ENCODE assay signal across 9 cellular contexts in the genomic region with DNA sequence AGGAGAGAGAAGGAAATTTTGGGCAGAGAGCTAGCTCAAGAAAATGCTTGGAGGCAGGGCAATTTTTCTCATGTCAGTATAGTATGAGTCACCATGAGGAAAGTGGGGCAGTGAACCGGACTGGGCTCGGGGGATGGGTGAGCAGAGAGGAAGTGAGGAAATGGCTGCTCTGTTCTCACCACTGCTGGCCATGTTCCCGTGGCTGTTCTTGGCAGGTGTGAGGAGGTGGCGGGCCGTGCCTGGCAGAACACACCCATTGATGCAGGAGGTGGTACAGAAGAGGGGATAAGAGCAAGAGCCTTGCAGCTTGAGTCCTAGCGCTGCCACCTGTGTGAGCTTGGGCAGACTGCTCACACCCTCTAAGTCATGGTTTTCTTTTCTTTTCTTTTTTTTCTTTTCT.
DNase-seq lines count a peak whose midpoint lies in the region; ATAC-seq, FAIRE-seq and TF ChIP-seq lines count a peak whose summit lies in the region.
"Had no signal": no experiment of that assay in that cellular context is flagged by ENCODE, and none has a peak within 500 bp of the region (broad histone marks: within the 10 kb centered on the region; RNA-seq: fewer than 3 reads in every experiment).

No MANE protein-coding gene starts in this region.

- no peaks in the 10 kb centered on the region for H3K9me3 ChIP-seq in astrocyte (ENCODE audit: insufficient read depth, low read depth, low read length)
- H3K9me3 ChIP-seq in kidney (ENCODE audit: control insufficient read depth in 1 of 2, low read length in 2 of 2) = no peaks in the 10 kb centered on the region

- intact Hi-C loops in kidney (cut with DNase I) = no loop called here

- TF ChIP-seq CTCF in AG10803 (conservative IDR thresholded peaks at IDR 0.05; ENCODE audit: low read length) = no peak
- no peak for TF ChIP-seq CTCF in astrocyte (IDR thresholded peaks at IDR 0.05; ENCODE audit: insufficient read depth, low read depth, low read length)
- TF ChIP-seq CTCF in kidney (IDR thresholded peaks at IDR 0.05; ENCODE audit: borderline replicate concordance, extremely low read depth, insufficient read depth) = no peak

- no peaks in the 10 kb centered on the region for H3K79me2 ChIP-seq in astrocyte (ENCODE audit: insufficient read depth, low read length)

- H3K4me3 ChIP-seq in AG10803 (ENCODE audit: low read length) = no peak overlapping the region
- H3K4me3 ChIP-seq in astrocyte (ENCODE audit: insufficient read depth, low read depth, low read length) = no peak overlapping the region
- no peak overlapping the region for H3K4me3 ChIP-seq in kidney (ENCODE audit: low read length in 2 of 2)

- H4K20me1 ChIP-seq in astrocyte (ENCODE audit: insufficient read depth, low read length) = no peaks in the 10 kb centered on the region

- H3K27me3 Mint-ChIP-seq in astrocyte (ENCODE audit: low read depth, unreplicated experiment) = no peaks in the 10 kb centered on the region
- H3K27me3 Mint-ChIP-seq: stimulated activated naive CD8-positive, alpha-beta T cell treated with anti-CD3 and anti-CD28 coated beads, Interleukin-15, Interleukin-2, amounts not matched to agents 100 ng/mL and 50 ng/mL, for 24 hours had no signal

- H3K36me3 ChIP-seq in astrocyte (ENCODE audit: insufficient read depth, low read length) (no peaks in the 10 kb centered on the region), kidney (ENCODE audit: control insufficient read depth in 1 of 2, insufficient read depth in 2 of 2, low read length in 2 of 2) (no peaks in the 10 kb centered on the region)

- H3K27me3 ChIP-seq in astrocyte (ENCODE audit: insufficient read depth, low read length) = no peaks in the 10 kb centered on the region

- H2AFZ ChIP-seq in astrocyte (ENCODE audit: low read depth, low read length) = peak overlapping the region; percentile 51

- H3K27ac ChIP-seq in astrocyte (ENCODE audit: low read depth, low read length) (no peak overlapping the region), kidney (ENCODE audit: low read depth in 2 of 2, low read length in 2 of 2) (no peak overlapping the region)

- H3K9ac ChIP-seq in astrocyte (ENCODE audit: low read length) (no peak overlapping the region), kidney (ENCODE audit: low read length in 2 of 2) (no peak overlapping the region)

- H3K4me1 ChIP-seq in astrocyte (ENCODE audit: insufficient read depth, low read length) (peaks cover 9% of the 10 kb centered on the region), kidney (ENCODE audit: control insufficient read depth in 1 of 2, insufficient read depth in 1 of 2, low read depth in 1 of 2, low read length in 2 of 2) (peaks cover 0 to 2% of the 10 kb centered on the region in 2 donors)

- no peaks in the 10 kb centered on the region for H3K9me3 Mint-ChIP-seq in astrocyte (ENCODE audit: unreplicated experiment)
- H3K9me3 Mint-ChIP-seq: stimulated activated naive CD8-positive, alpha-beta T cell treated with anti-CD3 and anti-CD28 coated beads, Interleukin-15, Interleukin-2, amounts not matched to agents 100 ng/mL and 50 ng/mL, for 24 hours had no signal

- H3K27ac Mint-ChIP-seq in astrocyte (ENCODE audit: unreplicated experiment) = peak overlapping the region; percentile 86
- H3K27ac Mint-ChIP-seq: stimulated activated naive CD8-positive, alpha-beta T cell treated with anti-CD3 and anti-CD28 coated beads, Interleukin-15, Interleukin-2, amounts not matched to agents 100 ng/mL and 50 ng/mL, for 24 hours had no signal

- H3K4me3 Mint-ChIP-seq in astrocyte (ENCODE audit: unreplicated experiment) = peak overlapping the region; percentile 74
- H3K4me3 Mint-ChIP-seq: stimulated activated naive CD8-positive, alpha-beta T cell treated with anti-CD3 and anti-CD28 coated beads, Interleukin-15, Interleukin-2, amounts not matched to agents 100 ng/mL and 50 ng/mL, for 24 hours had no signal

- peak; percentile 86 for DNase-seq in AG10803 (ENCODE audit: low read depth)
- DNase-seq in LoVo (ENCODE audit: low spot score) = peak; percentile 80
- peak; percentile 87 for DNase-seq in astrocyte (ENCODE audit: low read depth)
- peak; percentile 96 for DNase-seq in kidney
- DNase-seq in urothelium cell line (ENCODE audit: low spot score) = peak; percentile 91
- no peak for DNase-seq in activated naive CD4-positive, alpha-beta T cell (lab: John Stamatoyannopoulos, UW)

- peaks cover 11% of the 10 kb centered on the region for H3K4me1 Mint-ChIP-seq in astrocyte (ENCODE audit: low read depth, unreplicated experiment)

- peak overlapping the region; percentile 54 for H3K4me2 ChIP-seq in astrocyte (ENCODE audit: low read length)

- H3K36me3 Mint-ChIP-seq in astrocyte (ENCODE audit: low read depth, unreplicated experiment) = no peaks in the 10 kb centered on the region

- FAIRE-seq in astrocyte (lab: Jason Lieb, UNC) = no peak
- FAIRE-seq in kidney (lab: Jason Lieb, UNC) = no peak
- peak; percentile 97 for FAIRE-seq in urothelium cell line (lab: Jason Lieb, UNC)

- peak; percentile 82 for ATAC-seq in GM19043 (IDR thresholded peaks at IDR 0.05; ENCODE audit: low read depth, unreplicated experiment)
- ATAC-seq in GM19035 (IDR thresholded peaks at IDR 0.05; ENCODE audit: unreplicated experiment) = no peak

Comparison
In these comparisons a context has a peak if more than half of its experiments do, and no peak if none do; other contexts are left out.
1. DNase-seq: peak in AG10803 (single experiment), LoVo (single experiment), astrocyte (single experiment), kidney (single experiment) and urothelium cell line (single experiment); none in activated naive CD4-positive, alpha-beta T cell (0 of 4).